In genomic region chr11:10664005-10664404, GRCh38 we compare ENCODE assay signal across 1 cellular context.
TF ChIP-seq lines count a peak whose summit lies in the region.

No MANE protein-coding gene starts in this region.

TF ChIP-seq in K562, 482 proteins besides CTCF, POLR2A, EP300 and RAD21 (continued from another document):
- no peak for TF ChIP-seq CREB3 (tag; conservative IDR thresholded peaks at IDR 0.05; ENCODE audit: low read depth)
- TF ChIP-seq ZBTB34 (CRISPR knock-in tag; IDR thresholded peaks at IDR 0.05), result no peak
- TF ChIP-seq SMAD4 (CRISPR knock-in tag; conservative IDR thresholded peaks at IDR 0.05), result no peak
- no peak for TF ChIP-seq CUX1 (CRISPR knock-in tag; IDR thresholded peaks at IDR 0.05)
- TF ChIP-seq KLF1 (tag; IDR thresholded peaks at IDR 0.05), result no peak
- no peak for TF ChIP-seq ZNF655 (CRISPR knock-in tag; IDR thresholded peaks at IDR 0.05)
- TF ChIP-seq ZC3H4 (CRISPR knock-in tag; IDR thresholded peaks at IDR 0.05; ENCODE audit: borderline replicate concordance), result no peak
- no peak for TF ChIP-seq CHD1 (IDR thresholded peaks at IDR 0.05; ENCODE audit: low read length)
- TF ChIP-seq ERF (CRISPR knock-in tag; IDR thresholded peaks at IDR 0.05), result no peak
- no peak for TF ChIP-seq ESRRB (CRISPR knock-in tag; IDR thresholded peaks at IDR 0.05; ENCODE audit: borderline replicate concordance)
- TF ChIP-seq FOXJ3 (CRISPR knock-in tag; IDR thresholded peaks at IDR 0.05), result no peak
- TF ChIP-seq ELK1 (CRISPR knock-in tag; IDR thresholded peaks at IDR 0.05), result no peak
- TF ChIP-seq MYNN (IDR thresholded peaks at IDR 0.05), result no peak
- no peak for TF ChIP-seq MYNN (CRISPR knock-in tag; IDR thresholded peaks at IDR 0.05)
